In genomic region chr3:129439381-129439816, GRCh38 we compare ENCODE assay signal across 8 cellular contexts.
DNase-seq lines count a peak whose midpoint lies in the region; ATAC-seq and TF ChIP-seq lines count a peak whose summit lies in the region.

No MANE protein-coding gene starts in this region.

- in situ Hi-C loops in astrocyte of the spinal cord (cut with HindIII; ENCODE audit: low sequenced_read_pairs) = no loop called here

- no peak for TF ChIP-seq CTCF in astrocyte of the spinal cord (IDR thresholded peaks at IDR 0.05; ENCODE audit: low read depth, low read length)

- DNase-seq in DMS53 (lab: John Stamatoyannopoulos, UW) = peak; percentile 50
- no peak for DNase-seq in DMS53 treated with DMSO at 0.1 percent for 48 hours (lab: John Stamatoyannopoulos, UW; ENCODE audit: unreplicated experiment)
- DNase-seq in SIG-M5 treated with dmso at 0.1 percent for 504 hours (lab: John Stamatoyannopoulos, UW; ENCODE audit: unreplicated experiment) = peak; percentile 78
- DNase-seq in astrocyte of the spinal cord (ENCODE audit: low read depth, low spot score) = peak; percentile 19
- peak; percentile 36 for DNase-seq in stimulated activated CD4-positive, alpha-beta T cell treated with anti-CD3 and anti-CD28 coated beads, Interleukin-12 subunit alpha, Interleukin-12 subunit beta, amount 100 ng/mL, for 4 hours
- DNase-seq in SHP77 (lab: John Stamatoyannopoulos, UW) = no peak

- no peaks in the 10 kb centered on the region for H3K9me3 ChIP-seq in iPS-18c (ENCODE audit: control insufficient read depth, insufficient read depth, low read length)

- peak; percentile 20 for ATAC-seq in HG03196 (IDR thresholded peaks at IDR 0.05; ENCODE audit: unreplicated experiment)

- H3K4me3 ChIP-seq in astrocyte of the spinal cord (ENCODE audit: low read depth, low read length) (peak overlapping the region; percentile 95), iPS-18c (ENCODE audit: insufficient read depth, low read depth, low read length) (peak overlapping the region; percentile 98)

Comparison
In these comparisons a context has a peak if more than half of its experiments do, and no peak if none do; other contexts are left out.
1. DNase-seq: peak in DMS53 (single experiment), SIG-M5 treated with dmso at 0.1 percent for 504 hours (single experiment), astrocyte of the spinal cord (single experiment) and stimulated activated CD4-positive, alpha-beta T cell treated with anti-CD3 and anti-CD28 coated beads, Interleukin-12 subunit alpha, Interleukin-12 subunit beta, amount 100 ng/mL, for 4 hours (single experiment); none in DMS53 treated with DMSO at 0.1 percent for 48 hours (single experiment) and SHP77 (0 of 2).